Comparison of ENCODE assay signal across 35 cellular contexts in the genomic region with DNA sequence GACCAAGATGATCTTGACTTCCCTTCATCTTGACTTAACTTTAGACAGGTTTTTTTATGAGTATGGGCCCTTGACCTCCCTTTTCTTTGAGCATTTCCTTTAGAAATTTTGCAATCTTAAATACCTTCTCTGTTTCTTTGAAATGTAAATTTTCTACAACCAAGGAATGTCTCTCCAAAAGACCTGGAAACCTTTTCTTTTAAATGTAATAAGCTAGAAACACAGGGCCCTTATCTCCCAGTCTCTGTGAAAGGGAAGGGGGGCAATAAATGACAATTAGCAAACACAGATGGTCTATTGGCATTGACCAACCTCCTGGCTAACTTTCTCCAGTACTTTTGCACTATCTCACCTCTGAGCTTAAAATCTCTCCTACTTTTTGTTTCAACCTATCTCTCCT.
"Had no signal": no experiment of that assay in that cellular context is flagged by ENCODE, and none has a peak within 500 bp of the region (broad histone marks: within the 10 kb centered on the region; RNA-seq: fewer than 3 reads in every experiment).

No MANE protein-coding gene starts in this region.

- H3K9ac ChIP-seq: SK-N-SH had no signal

- H3K4me3 ChIP-seq: ascending aorta, cardiac muscle cell, Peyer's patch, SJSA1 had no signal

- DNase-seq: activated CD4-positive, alpha-beta T cell treated with anti-CD3 and anti-CD28 coated beads for 1 hour; activated CD4-positive, alpha-beta T cell treated with anti-CD3 and anti-CD28 coated beads for 48 hours; activated CD4-positive, CD25-positive, alpha-beta regulatory T cell; activated CD8-positive, alpha-beta T cell treated with anti-CD3 and anti-CD28 coated beads for 36 hours; activated effector memory CD4-positive, alpha-beta T cell treated with anti-CD3 and anti-CD28 coated beads, Interleukin-2, amount 50 U/mL, for 16 hours; activated naive CD4-positive, alpha-beta T cell; activated naive CD8-positive, alpha-beta T cell treated with anti-CD3 and anti-CD28 coated beads, Interleukin-2, amount 10 ng/mL, durations not matched to agents 7 days and 5 days; activated T-cell treated with anti-CD3 and anti-CD28 coated beads, Interleukin-2, amount 50 U/mL, for 1 hour; activated T-cell treated with anti-CD3 and anti-CD28 coated beads, Interleukin-2, amount 50 U/mL, for 72 hours; amygdala; MM.1S; MV-4-11; NCI-H1092; NCI-H1436 treated with DMSO at 0.1 percent for 48 hours; NCI-H1694 treated with DMSO at 0.1 percent for 48 hours; NCI-H2029; NCI-H510A; NCI-H526; NCI-H748 treated with DMSO at 0.1 percent for 48 hours; NK-92 treated with Interleukin-12 subunit alpha and Interleukin-12 subunit beta, amount 100 ng/mL, for 24 hours; PC-3; Peyer's patch; RPMI8226; SHP77 treated with DMSO at 0.1 percent for 48 hours; SK-N-SH; T-cell; T-helper 2 cell; T-helper 9 cell had no signal

- H3K27ac ChIP-seq: ascending aorta, cardiac muscle cell, Peyer's patch, SJSA1, VCaP had no signal

- H3K36me3 ChIP-seq: ascending aorta, cardiac muscle cell, Peyer's patch, SJSA1 had no signal

- ATAC-seq: activated CD8-positive, alpha-beta T cell treated with anti-CD3 and anti-CD28 coated beads for 36 hours; activated T-cell treated with anti-CD3 and anti-CD28 coated beads, Interleukin-2, amount 50 U/mL, for 72 hours; activated T-helper 17 cell treated with anti-CD3 and anti-CD28 coated beads, Interleukin-2, amount 50 U/mL, for 72 hours; PC-3; T-cell had no signal

- H3K4me1 ChIP-seq: ascending aorta, Peyer's patch, SJSA1 had no signal

- H3K27ac Mint-ChIP-seq: activated CD8-positive, alpha-beta T cell treated with anti-CD3 and anti-CD28 coated beads for 36 hours; activated naive CD4-positive, alpha-beta T cell treated with anti-CD3 and anti-CD28 coated beads, Interleukin-2, amount 50 U/mL, for 24 hours; activated naive CD8-positive, alpha-beta T cell treated with anti-CD3 and anti-CD28 coated beads, Interleukin-2, amount 10 ng/mL, durations not matched to agents 7 days and 5 days; activated T-cell treated with anti-CD3 and anti-CD28 coated beads, Interleukin-2, amount 50 U/mL, for 72 hours; activated T-helper 17 cell treated with anti-CD3 and anti-CD28 coated beads, Interleukin-2, amount 50 U/mL, for 72 hours; T-cell had no signal

- H3K4me2 ChIP-seq: SK-N-SH had no signal

- H3K9me3 ChIP-seq: ascending aorta, Peyer's patch, SJSA1, SK-N-SH had no signal

- H3K27me3 Mint-ChIP-seq: activated CD8-positive, alpha-beta T cell treated with anti-CD3 and anti-CD28 coated beads for 36 hours; activated naive CD4-positive, alpha-beta T cell treated with anti-CD3 and anti-CD28 coated beads, Interleukin-2, amount 50 U/mL, for 24 hours; activated naive CD8-positive, alpha-beta T cell treated with anti-CD3 and anti-CD28 coated beads, Interleukin-2, amount 10 ng/mL, durations not matched to agents 7 days and 5 days; activated T-helper 17 cell treated with anti-CD3 and anti-CD28 coated beads, Interleukin-2, amount 50 U/mL, for 72 hours; central memory CD8-positive, alpha-beta T cell; T-cell had no signal

- H3K4me1 Mint-ChIP-seq: activated naive CD4-positive, alpha-beta T cell treated with anti-CD3 and anti-CD28 coated beads, Interleukin-2, amount 50 U/mL, for 24 hours; activated naive CD8-positive, alpha-beta T cell treated with anti-CD3 and anti-CD28 coated beads, Interleukin-2, amount 10 ng/mL, durations not matched to agents 7 days and 5 days; activated T-helper 17 cell treated with anti-CD3 and anti-CD28 coated beads, Interleukin-2, amount 50 U/mL, for 72 hours; central memory CD8-positive, alpha-beta T cell; T-cell had no signal

- H3K36me3 Mint-ChIP-seq: activated naive CD4-positive, alpha-beta T cell treated with anti-CD3 and anti-CD28 coated beads, Interleukin-2, amount 50 U/mL, for 24 hours; activated naive CD8-positive, alpha-beta T cell treated with anti-CD3 and anti-CD28 coated beads, Interleukin-2, amount 10 ng/mL, durations not matched to agents 7 days and 5 days; T-cell had no signal

- H3K27me3 ChIP-seq: ascending aorta, cardiac muscle cell, Peyer's patch, SJSA1 had no signal

- H3K4me3 Mint-ChIP-seq: activated CD8-positive, alpha-beta T cell treated with anti-CD3 and anti-CD28 coated beads for 36 hours; activated naive CD4-positive, alpha-beta T cell treated with anti-CD3 and anti-CD28 coated beads, Interleukin-2, amount 50 U/mL, for 24 hours; activated naive CD8-positive, alpha-beta T cell treated with anti-CD3 and anti-CD28 coated beads, Interleukin-2, amount 10 ng/mL, durations not matched to agents 7 days and 5 days; activated T-cell treated with anti-CD3 and anti-CD28 coated beads, Interleukin-2, amount 50 U/mL, for 72 hours; activated T-helper 17 cell treated with anti-CD3 and anti-CD28 coated beads, Interleukin-2, amount 50 U/mL, for 72 hours; central memory CD8-positive, alpha-beta T cell; T-cell had no signal
